In the genomic region with DNA sequence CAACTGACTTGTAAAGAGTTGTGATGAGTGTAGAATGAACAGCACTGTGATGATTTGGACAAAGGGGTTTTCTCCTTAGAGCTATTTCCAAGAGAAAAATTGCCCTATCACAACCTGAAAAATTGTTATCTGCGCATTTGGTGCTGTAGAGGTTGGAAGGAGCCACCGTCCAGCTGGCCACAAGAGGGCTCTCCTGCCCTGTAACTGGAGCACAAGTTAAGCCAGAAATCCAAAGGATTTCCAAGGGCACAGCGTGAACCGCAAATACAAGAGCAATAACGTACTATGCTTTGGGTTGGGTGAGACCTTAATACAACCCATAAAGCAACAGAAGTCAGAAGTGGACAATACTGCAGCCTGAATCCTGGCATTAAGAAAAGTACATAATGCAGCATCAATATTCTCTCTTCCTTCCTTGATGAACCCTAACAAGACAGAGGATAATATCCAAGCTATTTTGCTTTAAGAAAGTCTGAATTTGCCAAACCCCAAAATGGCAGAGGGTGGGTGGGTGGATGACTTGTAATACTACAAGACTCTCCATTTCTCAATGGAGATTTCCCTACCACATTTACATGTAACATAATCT, we compare ENCODE assay signal across 1 cellular context.
A peak's percentile ranks its signal among the peaks of the same experiment; 100 is the strongest.
TF ChIP-seq lines count a peak whose summit lies in the region.

No MANE protein-coding gene starts in this region.

TF ChIP-seq in HepG2, 621 proteins besides CTCF, POLR2A, EP300 and RAD21 (continued from another document):
- TF ChIP-seq, protein P1, sequence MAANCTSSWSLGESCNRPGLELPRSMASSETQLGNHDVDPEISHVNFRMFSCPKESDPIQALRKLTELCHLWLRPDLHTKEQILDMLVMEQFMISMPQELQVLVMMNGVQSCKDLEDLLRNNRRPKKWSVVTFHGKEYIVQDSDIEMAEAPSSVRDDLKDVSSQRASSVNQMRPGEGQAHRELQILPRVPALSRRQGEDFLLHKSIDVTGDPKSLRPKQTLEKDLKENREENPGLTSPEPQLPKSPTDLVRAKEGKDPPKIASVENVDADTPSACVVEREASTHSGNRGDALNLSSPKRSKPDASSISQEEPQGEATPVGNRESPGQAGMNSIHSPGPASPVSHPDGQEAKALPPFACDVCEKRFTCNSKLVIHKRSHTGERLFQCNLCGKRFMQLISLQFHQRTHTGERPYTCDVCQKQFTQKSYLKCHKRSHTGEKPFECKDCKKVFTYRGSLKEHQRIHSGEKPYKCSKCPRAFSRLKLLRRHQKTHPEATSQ (CRISPR knock-in tag; IDR thresholded peaks at IDR 0.05; ENCODE audit: borderline replicate concordance): no peak
- no peak for TF ChIP-seq ZNF607 (CRISPR knock-in tag; IDR thresholded peaks at IDR 0.05; ENCODE audit: borderline replicate concordance)
- TF ChIP-seq PPARG (CRISPR knock-in tag; conservative IDR thresholded peaks at IDR 0.05): no peak
- 0 out of 4 replicates have a peak, but pooled peaks of 1 of the 2 experiments have one; percentile 33 for TF ChIP-seq KLF16 (CRISPR knock-in tag; IDR thresholded peaks at IDR 0.05)
- peak; percentile 62 for TF ChIP-seq XRCC5 (optimal IDR thresholded peaks at IDR 0.05; ENCODE audit: low read length)
TF ChIP-seq in HepG2: peak in this region for 6.
